In the genomic region with DNA sequence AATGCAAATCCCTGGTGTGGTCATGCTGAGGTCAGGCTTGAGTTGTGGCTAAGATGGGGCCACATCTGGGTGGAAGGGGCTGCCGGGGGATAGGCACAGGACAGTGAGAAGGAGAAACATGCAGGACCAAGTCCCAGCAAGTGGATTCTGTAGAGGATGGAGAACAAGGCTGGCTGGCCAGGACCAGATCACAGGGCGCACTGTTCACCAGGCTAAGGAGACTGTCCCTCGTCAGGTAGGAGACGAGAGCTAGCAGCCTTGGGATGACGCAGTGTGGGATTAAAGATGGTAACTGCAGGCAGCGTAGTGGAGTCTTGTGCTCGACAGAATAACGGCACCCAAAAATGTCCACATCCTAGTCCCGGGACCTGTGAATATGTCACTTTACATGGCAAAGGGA, we compare ENCODE assay signal across 15 cellular contexts.
DNase-seq lines count a peak whose midpoint lies in the region; ATAC-seq and TF ChIP-seq lines count a peak whose summit lies in the region.
"Had no signal": no experiment of that assay in that cellular context is flagged by ENCODE, and none has a peak within 500 bp of the region (broad histone marks: within the 10 kb centered on the region; RNA-seq: fewer than 3 reads in every experiment).

No MANE protein-coding gene starts in this region.

- H4K91ac ChIP-seq in neuronal stem cell (ENCODE audit: low read depth, low read length, poor library complexity): no peak overlapping the region

- H3K79me1 ChIP-seq in neuronal stem cell (ENCODE audit: low read depth, low read length): no peaks in the 10 kb centered on the region

- H3K4me3 ChIP-seq in RWPE2 (ENCODE audit: severe bottlenecking) (no peak overlapping the region), neuronal stem cell (ENCODE audit: low read length in 2 of 2) (peak overlapping the region in 1 of 2 donors; percentile 36), suprapubic skin (no peak overlapping the region)
- H3K4me3 ChIP-seq: BLaER1 treated with 17β-estradiol and CSF1 and Interleukin-3, amounts not matched to agents 10 nM and 100 nM; GM12878 had no signal

- H3K27ac Mint-ChIP-seq in glutamatergic neuron (ENCODE audit: unreplicated experiment): no peak overlapping the region
- H3K27ac Mint-ChIP-seq in progenitor cell of endocrine pancreas: no peak overlapping the region

- peaks cover 2% of the 10 kb centered on the region for H3K27me3 Mint-ChIP-seq in glutamatergic neuron (ENCODE audit: unreplicated experiment)
- H3K27me3 Mint-ChIP-seq in progenitor cell of endocrine pancreas: peaks cover 42% of the 10 kb centered on the region
- H3K27me3 Mint-ChIP-seq: CD4-positive, alpha-beta T cell had no signal

- no peak overlapping the region for H3K4me2 ChIP-seq in neuronal stem cell (ENCODE audit: insufficient read depth, low read length, poor library complexity, severe bottlenecking)
- H3K4me2 ChIP-seq: BLaER1 treated with 17β-estradiol and CSF1 and Interleukin-3, amounts not matched to agents 10 nM and 100 nM had no signal

- H3K27me3 ChIP-seq in RWPE2 (ENCODE audit: insufficient read depth, poor library complexity, severe bottlenecking) (no peaks in the 10 kb centered on the region), neuronal stem cell (ENCODE audit: control insufficient read depth in 3 of 3, insufficient read depth in 3 of 3, low read depth in 1 of 3, low read length in 3 of 3) (no peaks in the 10 kb centered on the region), suprapubic skin (no peaks in the 10 kb centered on the region)
- H3K27me3 ChIP-seq: BLaER1 treated with 17β-estradiol and CSF1 and Interleukin-3, amounts not matched to agents 10 nM and 100 nM had no signal

- no peak for TF ChIP-seq POLR2A in suprapubic skin (IDR thresholded peaks at IDR 0.05)

- no peaks in the 10 kb centered on the region for H3K9me3 ChIP-seq in RWPE2 (ENCODE audit: severe bottlenecking)
- no peaks in the 10 kb centered on the region for H3K9me3 ChIP-seq in neuronal stem cell (replicated peaks in 1 of 2; ENCODE audit: control insufficient read depth in 2 of 2, insufficient read depth in 1 of 2, low read depth in 1 of 2, low read length in 2 of 2)
- H3K9me3 ChIP-seq in suprapubic skin: no peaks in the 10 kb centered on the region
- H3K9me3 ChIP-seq: BLaER1 treated with 17β-estradiol and CSF1 and Interleukin-3, amounts not matched to agents 10 nM and 100 nM had no signal

- no peak overlapping the region for H2BK15ac ChIP-seq in neuronal stem cell (ENCODE audit: low read length)

- ATAC-seq in RWPE2 (ENCODE audit: low read depth): no peak
- ATAC-seq: GM12878, HCT116 had no signal

- H3K4me1 ChIP-seq in RWPE2 (ENCODE audit: insufficient read depth, poor library complexity, severe bottlenecking): no peaks in the 10 kb centered on the region
- peaks cover 0 to 9% of the 10 kb centered on the region in 2 donors for H3K4me1 ChIP-seq in neuronal stem cell (ENCODE audit: control insufficient read depth in 2 of 2, insufficient read depth in 1 of 2, low read depth in 1 of 2, low read length in 2 of 2)
- peaks cover 5% of the 10 kb centered on the region for H3K4me1 ChIP-seq in suprapubic skin

- H3K36me3 Mint-ChIP-seq in glutamatergic neuron (ENCODE audit: unreplicated experiment) (no peaks in the 10 kb centered on the region), progenitor cell of endocrine pancreas (ENCODE audit: insufficient read depth) (no peaks in the 10 kb centered on the region)

- no peak overlapping the region for H3K9ac ChIP-seq in neuronal stem cell (ENCODE audit: low read depth, low read length, poor library complexity)
- H3K9ac ChIP-seq: BLaER1 treated with 17β-estradiol and CSF1 and Interleukin-3, amounts not matched to agents 10 nM and 100 nM had no signal

- peak overlapping the region; percentile 25 for H3K23ac ChIP-seq in neuronal stem cell (ENCODE audit: low read depth, low read length, poor library complexity)

- peaks cover 2% of the 10 kb centered on the region for H3K9me3 Mint-ChIP-seq in glutamatergic neuron (ENCODE audit: unreplicated experiment)
- no peaks in the 10 kb centered on the region for H3K9me3 Mint-ChIP-seq in progenitor cell of endocrine pancreas (ENCODE audit: low read depth)
- H3K9me3 Mint-ChIP-seq: CD4-positive, alpha-beta T cell had no signal

- no peak overlapping the region for H2BK5ac ChIP-seq in neuronal stem cell (ENCODE audit: low read length)

- no peak overlapping the region for H3K27ac ChIP-seq in RWPE2 (ENCODE audit: poor library complexity, severe bottlenecking)
- no peak overlapping the region for H3K27ac ChIP-seq in neuronal stem cell (replicated peaks; ENCODE audit: low read length)
- no peak overlapping the region for H3K27ac ChIP-seq in suprapubic skin
- H3K27ac ChIP-seq: BLaER1 treated with 17β-estradiol and CSF1 and Interleukin-3, amounts not matched to agents 10 nM and 100 nM; HL-60 had no signal

- H3K4ac ChIP-seq in neuronal stem cell (ENCODE audit: low read length): no peak overlapping the region

- TF ChIP-seq CTCF in RWPE2 (IDR thresholded peaks at IDR 0.05; ENCODE audit: poor library complexity, severe bottlenecking) (no peak), suprapubic skin (IDR thresholded peaks at IDR 0.05) (no peak), glutamatergic neuron (IDR thresholded peaks at IDR 0.05; ENCODE audit: partially characterized antibody, unreplicated experiment) (no peak), progenitor cell of endocrine pancreas (IDR thresholded peaks at IDR 0.05; ENCODE audit: unreplicated experiment) (no peak)

- H2AFZ ChIP-seq in neuronal stem cell (ENCODE audit: low read length): no peak overlapping the region

- no peak overlapping the region for H2AK5ac ChIP-seq in neuronal stem cell (ENCODE audit: low read depth, low read length)

- no peak overlapping the region for H2BK120ac ChIP-seq in neuronal stem cell (ENCODE audit: low read depth, low read length)

- H3K4me3 Mint-ChIP-seq in glutamatergic neuron (ENCODE audit: unreplicated experiment) (no peak overlapping the region), progenitor cell of endocrine pancreas (ENCODE audit: low read depth) (no peak overlapping the region)

- peak; percentile 53 for DNase-seq in activated effector memory CD4-positive, alpha-beta T cell treated with anti-CD3 and anti-CD28 coated beads, Interleukin-2, amount 50 U/mL, for 16 hours
- no peak for DNase-seq in activated effector memory CD4-positive, alpha-beta T cell treated with Interleukin-2 at 50 U/mL for 16 hours
- DNase-seq in RWPE2 (ENCODE audit: low spot score): peak; percentile 31
- DNase-seq in neuronal stem cell (ENCODE audit: low spot score): no peak
- DNase-seq in suprapubic skin (ENCODE audit: low spot score in 2 of 2): peak; percentile 30 to 55
- no peak for DNase-seq in glutamatergic neuron
- no peak for DNase-seq in progenitor cell of endocrine pancreas (ENCODE audit: low spot score, unreplicated experiment)
- DNase-seq: ACHN; Calu3; CD4-positive, alpha-beta T cell; DMS 273 treated with DMSO at 0.1 percent for 48 hours had no signal

- peak overlapping the region; percentile 49 for H2BK12ac ChIP-seq in neuronal stem cell (ENCODE audit: low read length)

- H4K8ac ChIP-seq in neuronal stem cell (ENCODE audit: low read depth, low read length): no peak overlapping the region

- WGBS in neuronal stem cell (ENCODE audit: extremely low coverage in 2 of 2, insufficient read length in 2 of 2, insufficient replicate concordance in 1 of 2), 2 donors: no CpG with 5 or more reads among the region's 9 CpGs
- 95% methylated on average over 9 of the region's 9 CpGs for WGBS in suprapubic skin

- H3K14ac ChIP-seq in neuronal stem cell (ENCODE audit: low read length): no peak overlapping the region

- H3K36me3 ChIP-seq in RWPE2 (ENCODE audit: low read depth) (no peaks in the 10 kb centered on the region), neuronal stem cell (replicated peaks in 1 of 2; ENCODE audit: control insufficient read depth in 2 of 2, insufficient read depth in 2 of 2, low read length in 2 of 2) (no peaks in the 10 kb centered on the region), suprapubic skin (no peaks in the 10 kb centered on the region)
- H3K36me3 ChIP-seq: BLaER1 treated with 17β-estradiol and CSF1 and Interleukin-3, amounts not matched to agents 10 nM and 100 nM had no signal

- H3K4me1 Mint-ChIP-seq in glutamatergic neuron (ENCODE audit: low read depth, unreplicated experiment) (no peaks in the 10 kb centered on the region), progenitor cell of endocrine pancreas (ENCODE audit: low read depth) (no peaks in the 10 kb centered on the region)

- H3K18ac ChIP-seq in neuronal stem cell (ENCODE audit: low read length): no peak overlapping the region

- no peak for TF ChIP-seq EP300 in suprapubic skin (IDR thresholded peaks at IDR 0.05)

Comparison
In these comparisons a context has a peak if more than half of its experiments do, and no peak if none do; other contexts are left out.
1. DNase-seq: peak in activated effector memory CD4-positive, alpha-beta T cell treated with anti-CD3 and anti-CD28 coated beads, Interleukin-2, amount 50 U/mL, for 16 hours (single experiment), RWPE2 (single experiment) and suprapubic skin (2 of 2); none in activated effector memory CD4-positive, alpha-beta T cell treated with Interleukin-2 at 50 U/mL for 16 hours (single experiment), neuronal stem cell (single experiment), glutamatergic neuron (single experiment) and progenitor cell of endocrine pancreas (single experiment).